In the genomic region with DNA sequence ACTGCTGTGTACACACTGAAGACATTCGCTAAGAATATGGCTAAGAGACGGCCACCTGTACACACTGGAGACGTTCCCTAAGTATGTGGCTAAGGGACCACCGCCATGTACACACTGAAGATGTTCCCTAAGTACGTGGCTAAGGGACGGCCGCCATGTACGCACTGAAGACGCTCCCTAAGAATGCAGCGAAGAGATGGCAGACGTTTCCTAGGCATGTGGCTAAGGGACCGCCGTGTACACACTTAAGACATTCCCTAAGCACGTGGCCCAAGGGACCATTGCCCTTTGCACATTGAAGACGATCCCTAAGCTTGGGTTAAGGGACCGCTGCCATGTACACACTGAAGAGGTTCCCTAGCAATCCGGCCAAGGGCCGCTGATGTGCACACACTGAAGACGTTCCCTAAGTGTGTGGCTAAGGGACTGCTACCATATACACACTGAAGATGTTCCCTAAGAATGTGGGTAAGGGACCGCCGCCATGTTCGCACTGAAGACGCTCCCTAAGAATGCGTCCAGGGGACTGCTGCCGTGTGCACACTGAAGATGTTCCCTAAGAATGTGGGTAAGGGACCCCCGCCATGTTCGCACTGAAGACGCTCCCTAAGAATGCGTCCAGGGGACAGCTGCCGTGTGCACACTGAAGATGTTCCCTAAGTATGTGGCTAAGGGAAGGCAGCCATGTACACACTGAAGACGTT, we compare ENCODE assay signal across 19 cellular contexts. TPM values are rescaled to one million over a fixed set of nuclear protein-coding genes. Genes with fewer than 3 reads are reported as not detected.
DNase-seq lines count a peak whose midpoint lies in the region; ATAC-seq and TF ChIP-seq lines count a peak whose summit lies in the region.
"Had no signal": no experiment of that assay in that cellular context is flagged by ENCODE, and none has a peak within 500 bp of the region (broad histone marks: within the 10 kb centered on the region; RNA-seq: fewer than 3 reads in every experiment).

No MANE protein-coding gene starts in this region.

- no peaks in the 10 kb centered on the region for H3K4me1 Mint-ChIP-seq in CD14-positive monocyte

- no peak overlapping the region for H2AFZ ChIP-seq in trophoblast cell (ENCODE audit: insufficient read depth, low read length, poor library complexity)
- H2AFZ ChIP-seq: PC-9 had no signal

- in situ Hi-C loops in G401 (cut with HindIII; ENCODE audit: low sequenced_read_pairs) (no loop called here), brain microvascular endothelial cell (cut with HindIII; ENCODE audit: low pct_ligation_motif_present, low sequenced_read_pairs) (no loop called here)

- H3K27me3 ChIP-seq in brain microvascular endothelial cell (replicated peaks) (no peaks in the 10 kb centered on the region), trophoblast cell (ENCODE audit: insufficient read depth, low read length) (no peaks in the 10 kb centered on the region)
- H3K27me3 ChIP-seq: pancreas, right lobe of liver had no signal

- H3K9ac ChIP-seq in trophoblast cell (ENCODE audit: low read length), result no peak overlapping the region

- H2BK12ac ChIP-seq in trophoblast cell (ENCODE audit: low read length), result no peak overlapping the region

- no peak overlapping the region for H3K4ac ChIP-seq in trophoblast cell (ENCODE audit: low read depth, low read length)

- no peak overlapping the region for H3K4me2 ChIP-seq in trophoblast cell (ENCODE audit: low read length)
- H3K4me2 ChIP-seq: PC-9 had no signal

- H3K27ac Mint-ChIP-seq in CD14-positive monocyte, result no peak overlapping the region
- H3K27ac Mint-ChIP-seq: activated naive CD8-positive, alpha-beta T cell treated with anti-CD3 and anti-CD28 coated beads, Interleukin-2, amount 10 ng/mL, durations not matched to agents 7 days and 5 days had no signal

- DNase-seq in G401 (ENCODE audit: low spot score), result peak; percentile 71
- peak; percentile 51 for DNase-seq in NB4 (ENCODE audit: low read depth)
- DNase-seq in brain microvascular endothelial cell, result peak; percentile 14
- DNase-seq in trophoblast cell, result peak; percentile 42 to 45
- no peak for DNase-seq in CD14-positive monocyte (ENCODE audit: low spot score)
- no peak for DNase-seq in NCI-H2081 treated with DMSO at 0.1 percent for 48 hours (lab: John Stamatoyannopoulos, UW)
- DNase-seq: activated CD8-positive, alpha-beta memory T cell treated with anti-CD3 and anti-CD28 coated beads for 24 hours; activated naive CD8-positive, alpha-beta T cell treated with anti-CD3 and anti-CD28 coated beads, Interleukin-2, amount 10 ng/mL, durations not matched to agents 7 days and 5 days; foreskin fibroblast; GDM1; islet precursor cell; naive thymus-derived CD4-positive, alpha-beta T cell; NCI-H1436 treated with DMSO at 0.1 percent for 48 hours; NCI-H774; pancreas; PC-9; stimulated activated CD4-positive, alpha-beta T cell treated with anti-CD3 and anti-CD28 coated beads, Interleukin-15, amount 100 ng/mL, for 24 hours had no signal

- intact Hi-C loops in CD14-positive monocyte (cut with micrococcal nuclease), result no loop called here

- H3K9me3 ChIP-seq in trophoblast cell (ENCODE audit: insufficient read depth, low read depth, low read length), result no peaks in the 10 kb centered on the region
- H3K9me3 ChIP-seq: pancreas, right lobe of liver had no signal

- H3K14ac ChIP-seq in trophoblast cell (ENCODE audit: low read length), result no peak overlapping the region

- no peak overlapping the region for H4K8ac ChIP-seq in trophoblast cell (ENCODE audit: low read depth, low read length)

- no peak overlapping the region for H4K12ac ChIP-seq in trophoblast cell (ENCODE audit: low read depth, low read length)

- H3K4me3 ChIP-seq in NB4 (ENCODE audit: low read depth, low read length), result no peak overlapping the region
- H3K4me3 ChIP-seq in brain microvascular endothelial cell (ENCODE audit: low read depth, low read length), result no peak overlapping the region
- H3K4me3 ChIP-seq in trophoblast cell (ENCODE audit: low read depth, low read length), result no peak overlapping the region
- H3K4me3 ChIP-seq: pancreas, PC-9, right lobe of liver had no signal

- H3K9me3 Mint-ChIP-seq in CD14-positive monocyte, result no peaks in the 10 kb centered on the region
- H3K9me3 Mint-ChIP-seq: activated naive CD8-positive, alpha-beta T cell treated with anti-CD3 and anti-CD28 coated beads, Interleukin-2, amount 10 ng/mL, durations not matched to agents 7 days and 5 days had no signal

- H2AK5ac ChIP-seq in trophoblast cell (ENCODE audit: low read length), result no peak overlapping the region

- ATAC-seq in HG03135 (IDR thresholded peaks at IDR 0.05; ENCODE audit: unreplicated experiment), result no peak
- ATAC-seq: naive thymus-derived CD4-positive, alpha-beta T cell; right lobe of liver had no signal

- TF ChIP-seq CTCF in NB4 (IDR thresholded peaks at IDR 0.05; ENCODE audit: low read depth, low read length) (no peak), brain microvascular endothelial cell (IDR thresholded peaks at IDR 0.05; ENCODE audit: low read depth, low read length, missing control alignments) (no peak), CD14-positive monocyte (IDR thresholded peaks at IDR 0.05) (no peak)

- H3K79me1 ChIP-seq in trophoblast cell (ENCODE audit: low read length), result no peaks in the 10 kb centered on the region

- H4K91ac ChIP-seq in trophoblast cell (ENCODE audit: low read depth, low read length), result no peak overlapping the region

- H3K18ac ChIP-seq in trophoblast cell (ENCODE audit: low read length), result no peak overlapping the region

- peaks cover 0 to 2% (median 1%) of the 10 kb centered on the region in 3 donors for H3K27me3 Mint-ChIP-seq in CD14-positive monocyte (ENCODE audit: low read depth in 3 of 3)
- H3K27me3 Mint-ChIP-seq: activated naive CD8-positive, alpha-beta T cell treated with anti-CD3 and anti-CD28 coated beads, Interleukin-2, amount 10 ng/mL, durations not matched to agents 7 days and 5 days; naive thymus-derived CD4-positive, alpha-beta T cell had no signal

- no peak overlapping the region for H3K4me3 Mint-ChIP-seq in CD14-positive monocyte
- H3K4me3 Mint-ChIP-seq: activated naive CD8-positive, alpha-beta T cell treated with anti-CD3 and anti-CD28 coated beads, Interleukin-2, amount 10 ng/mL, durations not matched to agents 7 days and 5 days; naive thymus-derived CD4-positive, alpha-beta T cell had no signal

- H3K23ac ChIP-seq in trophoblast cell (ENCODE audit: low read length), result no peak overlapping the region

- H3K36me3 Mint-ChIP-seq in CD14-positive monocyte, result peaks cover 4% of the 10 kb centered on the region in 2 donors
- H3K36me3 Mint-ChIP-seq: activated naive CD8-positive, alpha-beta T cell treated with anti-CD3 and anti-CD28 coated beads, Interleukin-2, amount 10 ng/mL, durations not matched to agents 7 days and 5 days had no signal

- H3K79me2 ChIP-seq in trophoblast cell (ENCODE audit: control insufficient read depth, insufficient read depth, low read length, poor library complexity), result no peaks in the 10 kb centered on the region

- H2BK120ac ChIP-seq in trophoblast cell (ENCODE audit: insufficient read depth, low read length, poor library complexity), result no peak overlapping the region

- no peaks in the 10 kb centered on the region for H3K36me3 ChIP-seq in brain microvascular endothelial cell (replicated peaks)
- H3K36me3 ChIP-seq in trophoblast cell (ENCODE audit: control insufficient read depth in 1 of 2, insufficient read depth in 2 of 2, low read length in 2 of 2), result no peaks in the 10 kb centered on the region
- H3K36me3 ChIP-seq: pancreas, right lobe of liver had no signal

- no peak overlapping the region for H2BK5ac ChIP-seq in trophoblast cell (ENCODE audit: low read depth, low read length, poor library complexity)

- H3K4me1 ChIP-seq in trophoblast cell (ENCODE audit: control insufficient read depth in 1 of 2, insufficient read depth in 2 of 2, low read length in 2 of 2), result no peaks in the 10 kb centered on the region

- no CpG with 5 or more reads among the region's 31 CpGs for WGBS in trophoblast cell (ENCODE audit: extremely low coverage, insufficient coverage, insufficient read length)

- H3K27ac ChIP-seq in brain microvascular endothelial cell (peak overlapping the region; percentile 79), trophoblast cell (ENCODE audit: low read depth, low read length) (no peak overlapping the region)
- H3K27ac ChIP-seq: pancreas, PC-9, right lobe of liver had no signal

- no peak for TF ChIP-seq POLR2A in NB4 (IDR thresholded peaks at IDR 0.05; ENCODE audit: extremely low read depth, insufficient read length)

RNA-seq across cellular contexts. Expression of gene DHRSX, which starts 36.7 kb away (rescaled TPM):
- 12.9 and 17.4 TPM in 2 replicates for total RNA-seq in G401 (2014; rRNA removed; shearing (Covaris generic))
- 17.6 and 17.7 TPM in 2 replicates for polyA plus RNA-seq in trophoblast cell (2013)
- 10 to 100 TPM; 28.3 to 33.2 TPM for polyA plus RNA-seq in CD14-positive monocyte

RNA-seq across cellular contexts. Expression of gene ZBED1, which starts 36.7 kb away (rescaled TPM):
- total RNA-seq in G401 (2014; rRNA removed; shearing (Covaris generic)), result 53.6 and 62.0 TPM in 2 replicates
- 15.4 and 16.5 TPM in 2 replicates for polyA plus RNA-seq in trophoblast cell (2013)
- polyA plus RNA-seq in CD14-positive monocyte, result 10 to 100 TPM; 23.1 to 32.1 TPM

Comparison
In these comparisons a context has a peak if more than half of its experiments do, and no peak if none do; other contexts are left out.
1. DNase-seq: peak in G401 (single experiment), NB4 (single experiment), brain microvascular endothelial cell (single experiment) and trophoblast cell (2 of 2); none in CD14-positive monocyte (single experiment) and NCI-H2081 treated with DMSO at 0.1 percent for 48 hours (single experiment).